In the genomic region with DNA sequence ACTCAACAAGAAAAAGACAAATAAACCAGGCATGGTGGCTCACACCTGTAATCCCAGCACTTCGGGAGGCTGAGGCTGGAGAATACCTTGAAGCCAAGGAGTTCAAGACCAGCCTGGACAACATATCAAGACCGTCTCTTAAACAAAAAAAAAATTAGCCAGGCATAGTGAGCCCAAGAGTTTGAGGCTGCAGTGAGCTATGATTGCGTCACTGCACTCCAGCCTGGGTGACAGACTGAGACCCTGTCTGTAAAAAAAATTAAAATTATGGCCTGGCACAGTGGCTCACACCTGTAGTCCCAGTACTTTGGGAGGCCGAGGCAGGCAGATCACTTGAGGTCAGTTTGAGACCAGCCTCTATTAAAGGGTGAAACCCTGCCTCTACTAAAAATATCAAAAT, we compare ENCODE assay signal across 1 cellular context.
TF ChIP-seq lines count a peak whose summit lies in the region.
"Not testable (repeated sequence)": the region's sequence is repeated elsewhere in the genome, so short reads cannot be mapped to it uniquely, and the experiment has no call there.

No MANE protein-coding gene starts in this region.

TF ChIP-seq in K562, 482 proteins besides CTCF, POLR2A, EP300 and RAD21 (continued from another document):
- TF ChIP-seq, protein P1, sequence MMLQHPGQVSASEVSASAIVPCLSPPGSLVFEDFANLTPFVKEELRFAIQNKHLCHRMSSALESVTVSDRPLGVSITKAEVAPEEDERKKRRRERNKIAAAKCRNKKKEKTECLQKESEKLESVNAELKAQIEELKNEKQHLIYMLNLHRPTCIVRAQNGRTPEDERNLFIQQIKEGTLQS (IDR thresholded peaks at IDR 0.05) = peak; percentile 36; the same call in 1 of the 2 replicates
- TF ChIP-seq, protein P1 (CRISPR knock-in tag; conservative IDR thresholded peaks at IDR 0.05) = not testable (repeated sequence)
- peak; percentile 79 for TF ChIP-seq CEBPB (tag; IDR thresholded peaks at IDR 0.05)
